In the genomic region with DNA sequence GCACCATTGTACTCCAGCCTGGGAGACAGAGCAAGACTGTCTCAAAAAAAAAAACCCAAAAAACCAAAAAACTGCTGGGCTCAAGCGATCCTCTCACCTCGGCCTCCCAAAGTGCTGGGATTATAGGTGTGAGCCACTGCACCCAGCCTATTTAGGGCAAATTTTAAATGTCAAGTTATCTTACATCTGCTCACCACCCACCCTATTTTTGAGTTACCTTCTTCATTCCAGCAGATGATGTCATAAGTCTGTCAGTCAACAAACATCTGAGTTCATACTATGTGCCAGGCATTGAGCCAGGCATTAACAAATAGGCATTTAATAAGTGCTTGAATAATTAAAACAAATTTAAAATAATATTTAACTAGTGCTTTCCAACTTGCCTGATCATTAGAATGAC, we compare ENCODE assay signal across 22 cellular contexts. TPM values are rescaled to one million over a fixed set of nuclear protein-coding genes. Genes with fewer than 3 reads are reported as not detected.
DNase-seq lines count a peak whose midpoint lies in the region; ATAC-seq, FAIRE-seq and TF ChIP-seq lines count a peak whose summit lies in the region.
"Had no signal": no experiment of that assay in that cellular context is flagged by ENCODE, and none has a peak within 500 bp of the region (broad histone marks: within the 10 kb centered on the region; RNA-seq: fewer than 3 reads in every experiment).

No MANE protein-coding gene starts in this region.

- H3K4me3 Mint-ChIP-seq in T-helper 1 cell treated with Interleukin-12 subunit alpha and Interleukin-12 subunit beta and Interleukin-4 antibody, amounts not matched to agents 30 μg/mL and 1 μg/mL, for 36 hours = peak overlapping the region; percentile 63
- H3K4me3 Mint-ChIP-seq in activated naive CD8-positive, alpha-beta T cell = peak overlapping the region; percentile 74

- ATAC-seq in lower lobe of right lung (no peak), HG03521 (IDR thresholded peaks at IDR 0.05; ENCODE audit: unreplicated experiment) (no peak)
- ATAC-seq: gastroesophageal sphincter had no signal

- H3K4me3 ChIP-seq in lower lobe of right lung = no peak overlapping the region
- H3K4me3 ChIP-seq: body of pancreas, gastroesophageal sphincter, left ventricle myocardium inferior, ovary had no signal

- no peak for DNase-seq in T-helper 1 cell
- DNase-seq in GM18507 (ENCODE audit: extremely low spot score, insufficient read length, low read depth) = no peak
- DNase-seq in lower lobe of right lung = no peak
- DNase-seq in GM10248 (ENCODE audit: extremely low spot score) = no peak
- no peak for DNase-seq in NCI-H345 treated with DMSO at 0.1 percent for 48 hours (lab: John Stamatoyannopoulos, UW; ENCODE audit: unreplicated experiment)
- DNase-seq: activated effector memory CD4-positive, alpha-beta T cell treated with anti-CD3 and anti-CD28 coated beads, Interleukin-2, amount 50 U/mL, for 16 hours; body of pancreas; DND-41; KG1; left ventricle myocardium inferior; NCI-H1092 treated with DMSO at 0.1 percent for 48 hours; NCI-H69; ovary; SIG-M5; small intestine; upper lobe of left lung had no signal

- no peaks in the 10 kb centered on the region for H3K36me3 ChIP-seq in lower lobe of right lung
- H3K36me3 ChIP-seq: gastroesophageal sphincter, left ventricle myocardium inferior, ovary had no signal

- H3K27ac Mint-ChIP-seq in T-helper 1 cell treated with Interleukin-12 subunit alpha and Interleukin-12 subunit beta and Interleukin-4 antibody, amounts not matched to agents 30 μg/mL and 1 μg/mL, for 36 hours = peak overlapping the region; percentile 98
- H3K27ac Mint-ChIP-seq in activated naive CD8-positive, alpha-beta T cell = peak overlapping the region; percentile 96

- no peaks in the 10 kb centered on the region for H3K9me3 ChIP-seq in lower lobe of right lung
- H3K9me3 ChIP-seq: body of pancreas, gastroesophageal sphincter, left ventricle myocardium inferior, ovary, upper lobe of left lung had no signal

- peaks cover 27% of the 10 kb centered on the region for H3K4me1 ChIP-seq in lower lobe of right lung
- H3K4me1 ChIP-seq: body of pancreas, left ventricle myocardium inferior had no signal

- H3K36me3 Mint-ChIP-seq in T-helper 1 cell treated with Interleukin-12 subunit alpha and Interleukin-12 subunit beta and Interleukin-4 antibody, amounts not matched to agents 30 μg/mL and 1 μg/mL, for 36 hours (ENCODE audit: low read depth) = peaks cover 43% of the 10 kb centered on the region
- peaks cover 6% of the 10 kb centered on the region for H3K36me3 Mint-ChIP-seq in activated naive CD8-positive, alpha-beta T cell

- CTCF ChIA-PET in GM10248 (lab: Yijun Ruan, JAX) = interaction anchor here (1.3 to 6.0 kb wide), 7 partner anchors 13 to 55 kb away, joined by 3 to 53 read pairs (median 6); no protein-coding TSS in a partner anchor

- peak; percentile 12 for FAIRE-seq in GM18507 (lab: Jason Lieb, UNC)
- FAIRE-seq: small intestine had no signal

- H3K9me3 Mint-ChIP-seq in T-helper 1 cell treated with Interleukin-12 subunit alpha and Interleukin-12 subunit beta and Interleukin-4 antibody, amounts not matched to agents 30 μg/mL and 1 μg/mL, for 36 hours = no peaks in the 10 kb centered on the region
- no peaks in the 10 kb centered on the region for H3K9me3 Mint-ChIP-seq in activated naive CD8-positive, alpha-beta T cell (ENCODE audit: low read depth)

- H3K27me3 ChIP-seq in lower lobe of right lung (ENCODE audit: low read depth) = no peaks in the 10 kb centered on the region
- H3K27me3 ChIP-seq: body of pancreas, gastroesophageal sphincter, ovary, upper lobe of left lung had no signal

- no peaks in the 10 kb centered on the region for H3K27me3 Mint-ChIP-seq in T-helper 1 cell treated with Interleukin-12 subunit alpha and Interleukin-12 subunit beta and Interleukin-4 antibody, amounts not matched to agents 30 μg/mL and 1 μg/mL, for 36 hours (ENCODE audit: low read depth)
- no peaks in the 10 kb centered on the region for H3K27me3 Mint-ChIP-seq in activated naive CD8-positive, alpha-beta T cell

- TF ChIP-seq CTCF in lower lobe of right lung (IDR thresholded peaks at IDR 0.05) = no peak
- no peak for TF ChIP-seq CTCF in GM10248 (IDR thresholded peaks at IDR 0.05; ENCODE audit: control extremely low read depth, extremely low read depth, low read depth, missing control alignments)

- intact Hi-C loops in lower lobe of right lung (cut with DNase I) = no loop called here

- POLR2A ChIA-PET in GM10248 (lab: Yijun Ruan, JAX) = interaction anchor here (0.7 kb wide), 1 partner anchor 11 kb away, joined by 3 read pairs; no protein-coding TSS in a partner anchor

- peaks cover 64% of the 10 kb centered on the region for H3K4me1 Mint-ChIP-seq in T-helper 1 cell treated with Interleukin-12 subunit alpha and Interleukin-12 subunit beta and Interleukin-4 antibody, amounts not matched to agents 30 μg/mL and 1 μg/mL, for 36 hours (ENCODE audit: low read depth)
- peaks cover 60% of the 10 kb centered on the region for H3K4me1 Mint-ChIP-seq in activated naive CD8-positive, alpha-beta T cell (ENCODE audit: low read depth)

- H3K27ac ChIP-seq in lower lobe of right lung = peak overlapping the region; percentile 84
- H3K27ac ChIP-seq: 22Rv1, left ventricle myocardium inferior, ovary had no signal

RNA-seq across cellular contexts. Expression of a gene that starts 21.5 kb away (rescaled TPM):
- 6.7 TPM for total RNA-seq in lower lobe of right lung
- total RNA-seq: body of pancreas, epithelial cell of proximal tubule had no signal

RNA-seq across cellular contexts. Expression of a gene that starts 34.6 kb away (rescaled TPM):
- total RNA-seq in lower lobe of right lung = 42.4 TPM
